11 cellular contexts compared by ENCODE assay signal in the genomic region with DNA sequence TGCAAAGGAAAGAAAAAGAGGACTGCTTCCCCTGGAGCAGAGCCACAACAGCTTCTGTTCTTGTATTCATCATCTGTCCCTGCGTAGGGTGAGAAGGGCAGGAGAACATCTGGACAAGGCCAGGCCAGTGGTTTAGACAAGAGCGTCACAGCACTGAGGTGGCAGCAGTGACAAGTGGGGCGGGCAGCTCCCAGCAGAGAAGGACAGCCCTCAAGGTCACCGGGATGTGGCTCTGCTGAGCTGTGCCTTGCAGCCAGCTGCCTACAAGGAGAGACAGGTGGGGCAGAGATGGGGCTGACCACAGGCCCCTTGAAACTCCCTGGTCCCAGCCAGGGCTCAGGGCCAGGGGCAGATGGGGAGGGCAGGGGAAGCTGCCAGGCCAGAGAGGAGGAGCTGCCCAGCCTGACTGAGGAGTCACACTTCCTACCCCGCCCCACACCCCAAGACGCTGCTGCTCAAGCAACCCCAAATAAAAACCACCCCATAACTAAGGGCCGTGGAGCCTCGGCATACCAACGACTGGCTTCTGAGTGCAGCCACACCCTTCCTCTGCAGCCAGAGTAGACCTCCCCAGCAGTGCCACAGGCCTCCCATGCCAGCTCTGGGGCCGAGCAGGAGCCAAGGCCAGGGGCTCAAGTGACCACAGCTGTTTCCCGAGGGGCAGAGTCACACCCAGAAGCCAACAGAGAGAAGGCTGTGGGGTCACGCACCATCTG. TPM values are rescaled to one million over a fixed set of nuclear protein-coding genes. Genes with fewer than 3 reads are reported as not detected.
DNase-seq lines count a peak whose midpoint lies in the region; ATAC-seq and TF ChIP-seq lines count a peak whose summit lies in the region.
"Had no signal": no experiment of that assay in that cellular context is flagged by ENCODE, and none has a peak within 500 bp of the region (broad histone marks: within the 10 kb centered on the region; RNA-seq: fewer than 3 reads in every experiment).

No MANE protein-coding gene starts in this region.

- no peaks in the 10 kb centered on the region for H3K36me3 Mint-ChIP-seq in CD4-positive, alpha-beta memory T cell
- no peaks in the 10 kb centered on the region for H3K36me3 Mint-ChIP-seq in natural killer cell treated with Interleukin-12 subunit alpha and Interleukin-12 subunit beta and Interleukin-15 and Interleukin-18, amount 100 ng/mL, for 72 hours
- H3K36me3 Mint-ChIP-seq in neural progenitor cell = peaks cover 3% of the 10 kb centered on the region

- peaks cover 56% of the 10 kb centered on the region for H3K4me1 ChIP-seq in CD4-positive, alpha-beta memory T cell (ENCODE audit: insufficient read depth, low read length)
- peaks cover 20% of the 10 kb centered on the region for H3K4me1 ChIP-seq in neural progenitor cell

- H3K27me3 ChIP-seq in CD4-positive, alpha-beta memory T cell (ENCODE audit: insufficient read depth, low read length) = no peaks in the 10 kb centered on the region
- H3K27me3 ChIP-seq in neural progenitor cell = peaks cover 20% of the 10 kb centered on the region
- H3K27me3 ChIP-seq: ovary, thyroid gland had no signal

- H3K79me2 ChIP-seq in neural progenitor cell (ENCODE audit: low read depth) = no peaks in the 10 kb centered on the region

- H4K20me1 ChIP-seq in neural progenitor cell (ENCODE audit: low read depth) = peaks cover 42% of the 10 kb centered on the region

- peaks cover 23% of the 10 kb centered on the region for H3F3A ChIP-seq in neural progenitor cell (ENCODE audit: low read depth)

- H3K9me3 ChIP-seq in CD4-positive, alpha-beta memory T cell (ENCODE audit: control insufficient read depth in 1 of 2, low read length in 2 of 2) = no peaks in the 10 kb centered on the region
- H3K9me3 ChIP-seq in neural progenitor cell (ENCODE audit: low read depth) = no peaks in the 10 kb centered on the region
- H3K9me3 ChIP-seq: ovary, thyroid gland had no signal

- no peaks in the 10 kb centered on the region for H3K36me3 ChIP-seq in CD4-positive, alpha-beta memory T cell (ENCODE audit: insufficient read depth, low read length)
- no peaks in the 10 kb centered on the region for H3K36me3 ChIP-seq in neural progenitor cell
- H3K36me3 ChIP-seq: ovary, thyroid gland had no signal

- H3K9me3 Mint-ChIP-seq in CD4-positive, alpha-beta memory T cell = no peaks in the 10 kb centered on the region
- no peaks in the 10 kb centered on the region for H3K9me3 Mint-ChIP-seq in natural killer cell treated with Interleukin-12 subunit alpha and Interleukin-12 subunit beta and Interleukin-15 and Interleukin-18, amount 100 ng/mL, for 72 hours
- H3K9me3 Mint-ChIP-seq in neural progenitor cell = no peaks in the 10 kb centered on the region

- H3K27ac ChIP-seq in CD4-positive, alpha-beta memory T cell (ENCODE audit: low read depth, low read length) = no peak overlapping the region
- H3K27ac ChIP-seq in RWPE1 = peak overlapping the region; percentile 77
- H3K27ac ChIP-seq in neural progenitor cell = no peak overlapping the region
- H3K27ac ChIP-seq: ovary had no signal

- H3K27ac Mint-ChIP-seq in CD4-positive, alpha-beta memory T cell = peak overlapping the region in 6 of 7 donors; percentile 8 to 87 (median 72)
- peak overlapping the region in 1 of 2 donors; percentile 26 for H3K27ac Mint-ChIP-seq in natural killer cell treated with Interleukin-12 subunit alpha and Interleukin-12 subunit beta and Interleukin-15 and Interleukin-18, amount 100 ng/mL, for 72 hours
- no peak overlapping the region for H3K27ac Mint-ChIP-seq in neural progenitor cell

- peak; percentile 36 to 50 for ATAC-seq in natural killer cell treated with Interleukin-12 subunit alpha and Interleukin-12 subunit beta and Interleukin-15 and Interleukin-18, amount 100 ng/mL, for 72 hours
- ATAC-seq in HG02798 (IDR thresholded peaks at IDR 0.05; ENCODE audit: poor library complexity, unreplicated experiment) (no peak), HG03520 (IDR thresholded peaks at IDR 0.05; ENCODE audit: unreplicated experiment) (no peak), HG02840 (IDR thresholded peaks at IDR 0.05; ENCODE audit: low FRiP score, unreplicated experiment) (no peak)

- H3K4me2 ChIP-seq in neural progenitor cell = no peak overlapping the region

- H3K9ac ChIP-seq in neural progenitor cell = no peak overlapping the region

- H3K27me3 Mint-ChIP-seq in CD4-positive, alpha-beta memory T cell = no peaks in the 10 kb centered on the region
- peaks cover 0 to 3% of the 10 kb centered on the region in 2 donors for H3K27me3 Mint-ChIP-seq in natural killer cell treated with Interleukin-12 subunit alpha and Interleukin-12 subunit beta and Interleukin-15 and Interleukin-18, amount 100 ng/mL, for 72 hours
- peaks cover 13% of the 10 kb centered on the region for H3K27me3 Mint-ChIP-seq in neural progenitor cell (ENCODE audit: insufficient read depth, low read depth)

- CTCF ChIA-PET in CD4-positive, alpha-beta memory T cell (lab: Charles Lee; ENCODE audit: partially characterized antibody) = interaction anchor here (0.9 to 3.5 kb wide), 4 partner anchors 19 to 105 kb away, joined by 3 to 13 read pairs (median 4); no protein-coding TSS in a partner anchor
- CTCF ChIA-PET in RWPE1 (lab: Yijun Ruan, JAX) = interaction anchor here (0.6 kb wide), 2 partner anchors 21 to 133 kb away, joined by 3 read pairs; no protein-coding TSS in a partner anchor

- DNase-seq in CD4-positive, alpha-beta memory T cell = peak in 1 of 5 donors; percentile 20
- DNase-seq in RWPE1 (ENCODE audit: low spot score) (no peak), fibroblast of gingiva (ENCODE audit: low read depth) (peak; percentile 45), neural progenitor cell (ENCODE audit: low spot score) (no peak)
- DNase-seq in natural killer cell treated with Interleukin-12 subunit alpha and Interleukin-12 subunit beta and Interleukin-15 and Interleukin-18, amount 100 ng/mL, for 72 hours (ENCODE audit: low spot score) = no peak
- DNase-seq: ovary, T-helper 9 cell had no signal

- POLR2A ChIA-PET in CD4-positive, alpha-beta memory T cell (lab: Charles Lee; ENCODE audit: partially characterized antibody) = no interaction called here
- POLR2A ChIA-PET in RWPE1 (lab: Yijun Ruan, JAX; ENCODE audit: low non-redundant PET) = no interaction called here

- intact Hi-C loops in CD4-positive, alpha-beta memory T cell (cut with micrococcal nuclease) = no loop called here

- TF ChIP-seq CTCF in RWPE1 (conservative IDR thresholded peaks at IDR 0.05; ENCODE audit: low read depth) = no peak
- TF ChIP-seq CTCF in neural progenitor cell (IDR thresholded peaks at IDR 0.05) = no peak

- H3K4me3 ChIP-seq in CD4-positive, alpha-beta memory T cell (ENCODE audit: low read length in 2 of 2) = no peak overlapping the region
- no peak overlapping the region for H3K4me3 ChIP-seq in neural progenitor cell
- H3K4me3 ChIP-seq: ovary, thyroid gland had no signal

- H3K4me1 Mint-ChIP-seq in CD4-positive, alpha-beta memory T cell = peaks cover 36 to 79% (median 53%) of the 10 kb centered on the region in 4 donors
- H3K4me1 Mint-ChIP-seq in natural killer cell treated with Interleukin-12 subunit alpha and Interleukin-12 subunit beta and Interleukin-15 and Interleukin-18, amount 100 ng/mL, for 72 hours (ENCODE audit: low read depth in 2 of 2) = peaks cover 25 to 34% of the 10 kb centered on the region in 2 donors
- peaks cover 22% of the 10 kb centered on the region for H3K4me1 Mint-ChIP-seq in neural progenitor cell

- peak overlapping the region in 3 of 8 donors; percentile 14 to 64 (median 57) for H3K4me3 Mint-ChIP-seq in CD4-positive, alpha-beta memory T cell
- H3K4me3 Mint-ChIP-seq in natural killer cell treated with Interleukin-12 subunit alpha and Interleukin-12 subunit beta and Interleukin-15 and Interleukin-18, amount 100 ng/mL, for 72 hours = peak overlapping the region; percentile 63
- no peak overlapping the region for H3K4me3 Mint-ChIP-seq in neural progenitor cell

- no peak overlapping the region for H2AFZ ChIP-seq in neural progenitor cell (replicated peaks)

RNA-seq across cellular contexts. Expression of a gene that starts 5.4 kb away (rescaled TPM):
- total RNA-seq in CD4-positive, alpha-beta memory T cell = 10 to 100 TPM; 10.9 to 12.8 TPM
- 10 to 100 TPM in 1 of 2 donors, 1 to 10 TPM in 1; 6.4 to 11.6 TPM for polyA plus RNA-seq in CD4-positive, alpha-beta memory T cell
- total RNA-seq in natural killer cell treated with Interleukin-12 subunit alpha and Interleukin-12 subunit beta and Interleukin-15 and Interleukin-18, amount 100 ng/mL, for 72 hours = 10 to 100 TPM in 1 of 2 donors, 1 to 10 TPM in 1; 8.8 to 15.7 TPM
- 4.2 and 6.8 TPM in 2 replicates for total RNA-seq in neural progenitor cell (ENCODE audit: low replicate concordance)

RNA-seq across cellular contexts. Expression of a gene that starts 35.9 kb away (rescaled TPM):
- total RNA-seq in CD4-positive, alpha-beta memory T cell = 10 to 100 TPM in 1 of 2 experiments, 1 to 10 TPM in 1; 6.5 to 10.0 TPM
- 1 to 10 TPM in 1 of 2 donors, under 1 TPM in 1; 0.95 to 1.7 TPM for polyA plus RNA-seq in CD4-positive, alpha-beta memory T cell
- 10 to 100 TPM; 27.3 to 32.4 TPM for total RNA-seq in natural killer cell treated with Interleukin-12 subunit alpha and Interleukin-12 subunit beta and Interleukin-15 and Interleukin-18, amount 100 ng/mL, for 72 hours
- 3.4 and 7.3 TPM in 2 replicates for total RNA-seq in neural progenitor cell (ENCODE audit: low replicate concordance)

Comparison
In these comparisons a context has a peak if more than half of its experiments do, and no peak if none do; other contexts are left out.
1. ATAC-seq: peak in natural killer cell treated with Interleukin-12 subunit alpha and Interleukin-12 subunit beta and Interleukin-15 and Interleukin-18, amount 100 ng/mL, for 72 hours (2 of 2); none in HG02798 (single experiment), HG03520 (single experiment) and HG02840 (single experiment).